ENCODE assay signal across 2 cellular contexts in the genomic region with DNA sequence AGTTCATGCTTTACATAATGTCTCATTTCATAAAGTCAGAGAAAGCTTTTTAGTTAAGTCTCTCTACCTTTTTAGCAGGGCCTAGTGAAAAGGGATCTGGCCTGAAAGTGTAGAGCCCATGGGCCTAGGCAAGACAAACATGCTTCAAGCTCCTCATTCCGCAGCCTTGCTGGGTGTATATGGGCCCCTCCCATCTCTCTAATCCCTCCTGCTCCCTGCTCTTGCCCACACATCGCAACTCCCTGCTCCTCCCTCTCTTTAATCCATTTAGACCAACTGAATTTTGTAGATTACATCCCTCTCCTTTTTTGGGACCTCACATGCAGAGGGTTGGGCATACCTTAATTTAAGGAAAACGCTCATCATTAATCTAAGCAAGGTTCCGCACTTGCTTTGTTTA.
TF ChIP-seq lines count a peak whose summit lies in the region.

No MANE protein-coding gene starts in this region.

TF ChIP-seq in SK-N-SH, 30 proteins besides CTCF, POLR2A, EP300 and RAD21 (continued from another document):
- TF ChIP-seq, protein P1, sequence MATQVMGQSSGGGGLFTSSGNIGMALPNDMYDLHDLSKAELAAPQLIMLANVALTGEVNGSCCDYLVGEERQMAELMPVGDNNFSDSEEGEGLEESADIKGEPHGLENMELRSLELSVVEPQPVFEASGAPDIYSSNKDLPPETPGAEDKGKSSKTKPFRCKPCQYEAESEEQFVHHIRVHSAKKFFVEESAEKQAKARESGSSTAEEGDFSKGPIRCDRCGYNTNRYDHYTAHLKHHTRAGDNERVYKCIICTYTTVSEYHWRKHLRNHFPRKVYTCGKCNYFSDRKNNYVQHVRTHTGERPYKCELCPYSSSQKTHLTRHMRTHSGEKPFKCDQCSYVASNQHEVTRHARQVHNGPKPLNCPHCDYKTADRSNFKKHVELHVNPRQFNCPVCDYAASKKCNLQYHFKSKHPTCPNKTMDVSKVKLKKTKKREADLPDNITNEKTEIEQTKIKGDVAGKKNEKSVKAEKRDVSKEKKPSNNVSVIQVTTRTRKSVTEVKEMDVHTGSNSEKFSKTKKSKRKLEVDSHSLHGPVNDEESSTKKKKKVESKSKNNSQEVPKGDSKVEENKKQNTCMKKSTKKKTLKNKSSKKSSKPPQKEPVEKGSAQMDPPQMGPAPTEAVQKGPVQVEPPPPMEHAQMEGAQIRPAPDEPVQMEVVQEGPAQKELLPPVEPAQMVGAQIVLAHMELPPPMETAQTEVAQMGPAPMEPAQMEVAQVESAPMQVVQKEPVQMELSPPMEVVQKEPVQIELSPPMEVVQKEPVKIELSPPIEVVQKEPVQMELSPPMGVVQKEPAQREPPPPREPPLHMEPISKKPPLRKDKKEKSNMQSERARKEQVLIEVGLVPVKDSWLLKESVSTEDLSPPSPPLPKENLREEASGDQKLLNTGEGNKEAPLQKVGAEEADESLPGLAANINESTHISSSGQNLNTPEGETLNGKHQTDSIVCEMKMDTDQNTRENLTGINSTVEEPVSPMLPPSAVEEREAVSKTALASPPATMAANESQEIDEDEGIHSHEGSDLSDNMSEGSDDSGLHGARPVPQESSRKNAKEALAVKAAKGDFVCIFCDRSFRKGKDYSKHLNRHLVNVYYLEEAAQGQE (IDR thresholded peaks at IDR 0.05; ENCODE audit: low read depth, low read length): no peak
- TF ChIP-seq SMC3 (IDR thresholded peaks at IDR 0.05; ENCODE audit: low read depth, low read length) (no peak), RXRA (IDR thresholded peaks at IDR 0.05; ENCODE audit: borderline replicate concordance, low read depth) (no peak), NFIC (IDR thresholded peaks at IDR 0.05; ENCODE audit: borderline replicate concordance) (no peak), FOSL2 (IDR thresholded peaks at IDR 0.05; ENCODE audit: borderline replicate concordance, low read depth) (no peak), MEF2A (IDR thresholded peaks at IDR 0.05; ENCODE audit: borderline replicate concordance, low read depth) (no peak)

TF ChIP-seq in SK-N-SH treated with all-trans-retinoic acid at 6 μM for 48 hours, 23 proteins besides CTCF, POLR2A, EP300 and RAD21 (continued from another document):
- TF ChIP-seq, protein P2, sequence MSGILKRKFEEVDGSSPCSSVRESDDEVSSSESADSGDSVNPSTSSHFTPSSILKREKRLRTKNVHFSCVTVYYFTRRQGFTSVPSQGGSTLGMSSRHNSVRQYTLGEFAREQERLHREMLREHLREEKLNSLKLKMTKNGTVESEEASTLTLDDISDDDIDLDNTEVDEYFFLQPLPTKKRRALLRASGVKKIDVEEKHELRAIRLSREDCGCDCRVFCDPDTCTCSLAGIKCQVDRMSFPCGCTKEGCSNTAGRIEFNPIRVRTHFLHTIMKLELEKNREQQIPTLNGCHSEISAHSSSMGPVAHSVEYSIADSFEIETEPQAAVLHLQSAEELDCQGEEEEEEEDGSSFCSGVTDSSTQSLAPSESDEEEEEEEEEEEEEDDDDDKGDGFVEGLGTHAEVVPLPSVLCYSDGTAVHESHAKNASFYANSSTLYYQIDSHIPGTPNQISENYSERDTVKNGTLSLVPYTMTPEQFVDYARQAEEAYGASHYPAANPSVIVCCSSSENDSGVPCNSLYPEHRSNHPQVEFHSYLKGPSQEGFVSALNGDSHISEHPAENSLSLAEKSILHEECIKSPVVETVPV (CRISPR knock-in tag; IDR thresholded peaks at IDR 0.05): no peak
- TF ChIP-seq ESRRG (CRISPR knock-in tag; IDR thresholded peaks at IDR 0.05) (no peak), ARNTL (CRISPR knock-in tag; IDR thresholded peaks at IDR 0.05; ENCODE audit: borderline replicate concordance, low read depth) (no peak), OSR1 (CRISPR knock-in tag; IDR thresholded peaks at IDR 0.05) (no peak)
- TF ChIP-seq, protein P3, sequence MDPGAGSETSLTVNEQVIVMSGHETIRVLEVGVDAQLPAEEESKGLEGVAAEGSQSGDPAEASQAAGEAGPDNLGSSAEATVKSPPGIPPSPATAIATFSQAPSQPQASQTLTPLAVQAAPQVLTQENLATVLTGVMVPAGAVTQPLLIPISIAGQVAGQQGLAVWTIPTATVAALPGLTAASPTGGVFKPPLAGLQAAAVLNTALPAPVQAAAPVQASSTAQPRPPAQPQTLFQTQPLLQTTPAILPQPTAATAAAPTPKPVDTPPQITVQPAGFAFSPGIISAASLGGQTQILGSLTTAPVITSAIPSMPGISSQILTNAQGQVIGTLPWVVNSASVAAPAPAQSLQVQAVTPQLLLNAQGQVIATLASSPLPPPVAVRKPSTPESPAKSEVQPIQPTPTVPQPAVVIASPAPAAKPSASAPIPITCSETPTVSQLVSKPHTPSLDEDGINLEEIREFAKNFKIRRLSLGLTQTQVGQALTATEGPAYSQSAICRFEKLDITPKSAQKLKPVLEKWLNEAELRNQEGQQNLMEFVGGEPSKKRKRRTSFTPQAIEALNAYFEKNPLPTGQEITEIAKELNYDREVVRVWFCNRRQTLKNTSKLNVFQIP (CRISPR knock-in tag; IDR thresholded peaks at IDR 0.05; ENCODE audit: borderline replicate concordance, low read depth): no peak
